Comparison of ENCODE assay signal across 22 cellular contexts in the genomic region with DNA sequence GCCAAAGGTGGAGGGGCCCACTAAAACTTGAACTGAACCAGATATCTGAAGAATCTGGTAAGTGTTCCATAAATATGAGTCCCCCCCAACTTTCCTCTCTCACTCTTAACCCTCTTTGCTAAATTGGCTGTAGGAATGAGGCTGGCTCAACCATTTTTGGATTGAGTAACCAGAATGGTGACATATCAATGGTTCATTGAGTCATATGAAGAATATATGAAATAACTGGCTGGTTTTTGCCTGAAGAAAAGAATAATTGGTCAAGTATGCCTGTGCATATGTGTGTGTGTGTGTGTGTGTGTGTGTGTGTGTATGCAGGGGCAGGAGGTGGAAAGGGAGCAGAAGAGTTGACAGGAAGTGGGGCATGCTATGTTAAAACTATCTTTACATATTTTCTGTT.
DNase-seq lines count a peak whose midpoint lies in the region; ATAC-seq, FAIRE-seq and TF ChIP-seq lines count a peak whose summit lies in the region.
"Had no signal": no experiment of that assay in that cellular context is flagged by ENCODE, and none has a peak within 500 bp of the region (broad histone marks: within the 10 kb centered on the region; RNA-seq: fewer than 3 reads in every experiment).

No MANE protein-coding gene starts in this region.

- no peak for TF ChIP-seq POLR2A in esophagus muscularis mucosa (IDR thresholded peaks at IDR 0.05; ENCODE audit: low read depth)

- H3K36me3 ChIP-seq in GM23248 (ENCODE audit: low read depth) (peaks cover 2% of the 10 kb centered on the region; the same call in 1 of the 2 replicates), bronchial epithelial cell (ENCODE audit: control insufficient read depth, insufficient read depth, low read length) (no peaks in the 10 kb centered on the region), esophagus muscularis mucosa (no peaks in the 10 kb centered on the region)
- H3K36me3 ChIP-seq: BE2C had no signal

- H3K4me1 Mint-ChIP-seq in mesothelial cell of epicardium, result peaks cover 20% of the 10 kb centered on the region
- H3K4me1 Mint-ChIP-seq: CD4-positive, CD25-positive, alpha-beta regulatory T cell; CD8-positive, alpha-beta memory T cell had no signal

- 0 out of 2 replicates have a peak, but pooled peaks cover 6% of the 10 kb centered on the region for H3K79me2 ChIP-seq in GM23248 (ENCODE audit: insufficient read depth)

- no peak for FAIRE-seq in bronchial epithelial cell (lab: Jason Lieb, UNC)
- FAIRE-seq: D721Med, G401.6, GM12892, GM18507, HepG2 had no signal

- no peaks in the 10 kb centered on the region for H3K27me3 Mint-ChIP-seq in mesothelial cell of epicardium (ENCODE audit: low read depth)

- no peak for ATAC-seq in left colon
- ATAC-seq in GM18868 (IDR thresholded peaks at IDR 0.05; ENCODE audit: unreplicated experiment), result no peak
- ATAC-seq: HCT116, HepG2 had no signal

- H3K9me2 ChIP-seq in GM23248 (ENCODE audit: insufficient read depth), result no peaks in the 10 kb centered on the region

- TF ChIP-seq CTCF in bronchial epithelial cell (IDR thresholded peaks at IDR 0.05; ENCODE audit: insufficient read depth, low read length, severe bottlenecking), result no peak
- TF ChIP-seq CTCF in fibroblast of mammary gland (conservative IDR thresholded peaks at IDR 0.05; ENCODE audit: control insufficient read depth, insufficient read depth, low read depth, low read length), result no peak
- TF ChIP-seq CTCF in mesothelial cell of epicardium (IDR thresholded peaks at IDR 0.05; ENCODE audit: unreplicated experiment), result no peak
- no peak for TF ChIP-seq CTCF in esophagus muscularis mucosa (IDR thresholded peaks at IDR 0.05)

- H3K9me3 ChIP-seq in GM23248 (ENCODE audit: low read depth), result no peaks in the 10 kb centered on the region
- no peaks in the 10 kb centered on the region for H3K9me3 ChIP-seq in esophagus muscularis mucosa
- H3K9me3 ChIP-seq: BE2C had no signal

- H3K4me3 ChIP-seq in GM23248 (no peak overlapping the region), bronchial epithelial cell (ENCODE audit: low read depth, low read length) (no peak overlapping the region), fibroblast of mammary gland (ENCODE audit: control insufficient read depth, low read depth, low read length) (no peak overlapping the region), esophagus muscularis mucosa (no peak overlapping the region)

- no peak overlapping the region for H3K9ac ChIP-seq in GM23248

- H3K27me3 ChIP-seq in GM23248 (replicated peaks; ENCODE audit: insufficient read depth) (no peaks in the 10 kb centered on the region), bronchial epithelial cell (ENCODE audit: control insufficient read depth, insufficient read depth, low read length) (no peaks in the 10 kb centered on the region), esophagus muscularis mucosa (no peaks in the 10 kb centered on the region)
- H3K27me3 ChIP-seq: BE2C had no signal

- H2AFZ ChIP-seq in GM23248, result no peak overlapping the region

- H3K4me3 Mint-ChIP-seq in mesothelial cell of epicardium, result no peak overlapping the region
- H3K4me3 Mint-ChIP-seq: CD4-positive, CD25-positive, alpha-beta regulatory T cell; CD8-positive, alpha-beta memory T cell; HFFc6 had no signal

- DNase-seq in GM23248 (peak; percentile 53), bronchial epithelial cell (ENCODE audit: low read depth) (peak; percentile 45), fibroblast of mammary gland (ENCODE audit: low read depth) (peak; percentile 65), mesothelial cell of epicardium (ENCODE audit: low spot score in 2 of 2, unreplicated experiment in 2 of 2) (no peak), NCI-H82 treated with DMSO at 0.1 percent for 48 hours (lab: John Stamatoyannopoulos, UW; ENCODE audit: unreplicated experiment) (no peak), left colon (no peak), esophagus muscularis mucosa (ENCODE audit: extremely low spot score) (no peak)
- DNase-seq: BE2C; C1 segment of cervical spinal cord; CD4-positive, CD25-positive, alpha-beta regulatory T cell; CD8-positive, alpha-beta memory T cell; COR-L47; GOT3; H7; HFFc6 had no signal

- no peak overlapping the region for H3K4me2 ChIP-seq in GM23248 (ENCODE audit: unreplicated experiment)

- in situ Hi-C loops in GM23248 (cut with MboI), result loop anchor here (25.0 kb wide), 1 partner anchor 396 kb away; no protein-coding TSS in a partner anchor

- peaks cover 13% of the 10 kb centered on the region for H3K9me3 Mint-ChIP-seq in mesothelial cell of epicardium

- intact Hi-C loops in left colon (cut with DNase I, micrococcal nuclease), result no loop called here
- intact Hi-C loops in esophagus muscularis mucosa (cut with DNase I), result no loop called here

- H3K27ac ChIP-seq in GM23248 (no peak overlapping the region), esophagus muscularis mucosa (replicated peaks in 1 of 4) (no peak overlapping the region)

- H3K4me1 ChIP-seq in GM23248 (ENCODE audit: insufficient read depth) (peaks cover 24% of the 10 kb centered on the region), esophagus muscularis mucosa (no peaks in the 10 kb centered on the region)
- H3K4me1 ChIP-seq: BE2C had no signal

- no peak for TF ChIP-seq EP300 in esophagus muscularis mucosa (IDR thresholded peaks at IDR 0.05)

- H3F3A ChIP-seq in GM23248 (ENCODE audit: insufficient read depth), result peaks cover 11% of the 10 kb centered on the region

- H3K36me3 Mint-ChIP-seq in mesothelial cell of epicardium, result no peaks in the 10 kb centered on the region
- H3K36me3 Mint-ChIP-seq: CD4-positive, CD25-positive, alpha-beta regulatory T cell; CD8-positive, alpha-beta memory T cell had no signal

- H3K27ac Mint-ChIP-seq in mesothelial cell of epicardium, result peak overlapping the region; percentile 35
- H3K27ac Mint-ChIP-seq: CD4-positive, CD25-positive, alpha-beta regulatory T cell; CD8-positive, alpha-beta memory T cell; HFFc6 had no signal

- H4K20me1 ChIP-seq in GM23248 (ENCODE audit: insufficient read depth), result no peaks in the 10 kb centered on the region

Comparison
In these comparisons a context has a peak if more than half of its experiments do, and no peak if none do; other contexts are left out.
1. DNase-seq: peak in GM23248 (single experiment), bronchial epithelial cell (single experiment) and fibroblast of mammary gland (single experiment); none in mesothelial cell of epicardium (0 of 2), NCI-H82 treated with DMSO at 0.1 percent for 48 hours (single experiment), left colon (0 of 2) and esophagus muscularis mucosa (single experiment).